In genomic region chr21:32612999-32613337, GRCh38 we compare ENCODE assay signal across 8 cellular contexts. TPM values are rescaled to one million over a fixed set of nuclear protein-coding genes. Genes with fewer than 3 reads are reported as not detected.
A peak's percentile ranks its signal among the peaks of the same experiment; 100 is the strongest.
DNase-seq lines count a peak whose midpoint lies in the region; ATAC-seq and TF ChIP-seq lines count a peak whose summit lies in the region.

No MANE protein-coding gene starts in this region.

- H2AFZ ChIP-seq in trophoblast cell (ENCODE audit: insufficient read depth, low read length, poor library complexity) = peak overlapping the region; percentile 85

- H3K79me1 ChIP-seq in trophoblast cell (ENCODE audit: low read length) = peaks cover 15% of the 10 kb centered on the region

- H2BK12ac ChIP-seq in trophoblast cell (ENCODE audit: low read length) = no peak overlapping the region

- H3K27ac ChIP-seq in SJCRH30 = peak overlapping the region; percentile 85
- peak overlapping the region; percentile 79 for H3K27ac ChIP-seq in trophoblast cell (ENCODE audit: low read depth, low read length)

- peaks cover 4% of the 10 kb centered on the region for H3K79me2 ChIP-seq in trophoblast cell (ENCODE audit: control insufficient read depth, insufficient read depth, low read length, poor library complexity)

- H3K4me3 ChIP-seq in GM06990 (replicated peaks; ENCODE audit: low read depth, low read length) = peak overlapping the region; percentile 96
- peak overlapping the region; percentile 76 for H3K4me3 ChIP-seq in SJCRH30
- H3K4me3 ChIP-seq in fibroblast of mammary gland (ENCODE audit: control insufficient read depth, low read depth, low read length) = peak overlapping the region; percentile 94
- peak overlapping the region; percentile 93 for H3K4me3 ChIP-seq in trophoblast cell (ENCODE audit: low read depth, low read length)

- DNase-seq in GM06990 (ENCODE audit: extremely low read depth, insufficient read length) = no peak
- no peak for DNase-seq in SJCRH30
- DNase-seq in fibroblast of mammary gland (ENCODE audit: low read depth) = no peak
- DNase-seq in trophoblast cell = peak in 1 of 2 donors; percentile 5
- DNase-seq in stimulated activated CD4-positive, alpha-beta T cell treated with anti-CD3 and anti-CD28 coated beads, Interleukin-4, amount 100 ng/mL, for 24 hours = no peak
- DNase-seq in AG08395 (ENCODE audit: low spot score) = no peak
- DNase-seq in NCI-H1105 (lab: John Stamatoyannopoulos, UW) = no peak

- no peak overlapping the region for H2BK120ac ChIP-seq in trophoblast cell (ENCODE audit: insufficient read depth, low read length, poor library complexity)

- no peak overlapping the region for H2BK5ac ChIP-seq in trophoblast cell (ENCODE audit: low read depth, low read length, poor library complexity)

- H3K9ac ChIP-seq in trophoblast cell (ENCODE audit: low read length) = peak overlapping the region; percentile 81

- H4K8ac ChIP-seq in trophoblast cell (ENCODE audit: low read depth, low read length) = peak overlapping the region; percentile 90

- H3K4me1 ChIP-seq in SJCRH30 (peaks cover 5% of the 10 kb centered on the region; the same call in 1 of the 2 replicates), trophoblast cell (ENCODE audit: control insufficient read depth in 1 of 2, insufficient read depth in 2 of 2, low read length in 2 of 2) (peaks cover 3 to 4% of the 10 kb centered on the region in 2 experiments)

- no CpG with 5 or more reads among the region's 15 CpGs for WGBS in trophoblast cell (ENCODE audit: extremely low coverage, insufficient coverage, insufficient read length)

- H3K27me3 ChIP-seq in GM06990 (replicated peaks; ENCODE audit: control insufficient read depth, insufficient read depth, low read length) = no peaks in the 10 kb centered on the region
- no peaks in the 10 kb centered on the region for H3K27me3 ChIP-seq in SJCRH30
- no peaks in the 10 kb centered on the region for H3K27me3 ChIP-seq in trophoblast cell (ENCODE audit: insufficient read depth, low read length)

- H3K36me3 ChIP-seq in GM06990 (ENCODE audit: control insufficient read depth, insufficient read depth, low read length) (no peaks in the 10 kb centered on the region), SJCRH30 (no peaks in the 10 kb centered on the region), trophoblast cell (ENCODE audit: control insufficient read depth in 1 of 2, insufficient read depth in 2 of 2, low read length in 2 of 2) (peaks cover 0 to 9% of the 10 kb centered on the region in 2 experiments)

- H4K12ac ChIP-seq in trophoblast cell (ENCODE audit: low read depth, low read length) = peak overlapping the region; percentile 93

- no peak for ATAC-seq in HG02981 (IDR thresholded peaks at IDR 0.05; ENCODE audit: unreplicated experiment)

- no peak overlapping the region for H3K23ac ChIP-seq in trophoblast cell (ENCODE audit: low read length)

- H3K9me3 ChIP-seq in SJCRH30 (replicated peaks) (no peaks in the 10 kb centered on the region), trophoblast cell (ENCODE audit: insufficient read depth, low read depth, low read length) (no peaks in the 10 kb centered on the region)

- peak overlapping the region; percentile 76 for H3K18ac ChIP-seq in trophoblast cell (ENCODE audit: low read length)

- no peak overlapping the region for H2AK5ac ChIP-seq in trophoblast cell (ENCODE audit: low read length)

- peak overlapping the region; percentile 92 for H3K14ac ChIP-seq in trophoblast cell (ENCODE audit: low read length)

- H3K4ac ChIP-seq in trophoblast cell (ENCODE audit: low read depth, low read length) = peak overlapping the region; percentile 60

- peak overlapping the region; percentile 80 for H4K91ac ChIP-seq in trophoblast cell (ENCODE audit: low read depth, low read length)

- peak overlapping the region; percentile 91 for H3K4me2 ChIP-seq in trophoblast cell (ENCODE audit: low read length)

- no peak for TF ChIP-seq CTCF in GM06990 (IDR thresholded peaks at IDR 0.05; ENCODE audit: insufficient read depth, low read length, poor library complexity, severe bottlenecking)
- no peak for TF ChIP-seq CTCF in fibroblast of mammary gland (conservative IDR thresholded peaks at IDR 0.05; ENCODE audit: control insufficient read depth, insufficient read depth, low read depth, low read length)

RNA-seq across cellular contexts. Expression of gene CFAP298, which starts 0.8 kb away (rescaled TPM):
- total RNA-seq in SJCRH30 (2014; rRNA removed; shearing (Covaris generic)) = 35.4 and 37.2 TPM in 2 replicates
- 51.7 and 52.4 TPM in 2 replicates for polyA plus RNA-seq in trophoblast cell (2013)

RNA-seq across cellular contexts. Expression of gene TCP10L, which starts 27.6 kb away (rescaled TPM):
- not detected in 2 replicates for total RNA-seq in SJCRH30 (2014; rRNA removed; shearing (Covaris generic))
- 1.0 and 1.3 TPM in 2 replicates for polyA plus RNA-seq in trophoblast cell (2013)
